12 cellular contexts compared by ENCODE assay signal in genomic region chr5:171595801-171596231, GRCh38.
DNase-seq lines count a peak whose midpoint lies in the region; ATAC-seq and TF ChIP-seq lines count a peak whose summit lies in the region.
"Had no signal": no experiment of that assay in that cellular context is flagged by ENCODE, and none has a peak within 500 bp of the region (broad histone marks: within the 10 kb centered on the region; RNA-seq: fewer than 3 reads in every experiment).

No MANE protein-coding gene starts in this region.

- H3K79me2 ChIP-seq in Karpas-422 (ENCODE audit: low read length) = no peaks in the 10 kb centered on the region

- H3K9me3 ChIP-seq in Karpas-422 (ENCODE audit: low read length) = no peaks in the 10 kb centered on the region

- no peak overlapping the region for H3K4me3 Mint-ChIP-seq in effector memory CD8-positive, alpha-beta T cell

- H3K4me1 Mint-ChIP-seq in effector memory CD8-positive, alpha-beta T cell (ENCODE audit: low read depth in 2 of 2) = peaks cover 0 to 3% of the 10 kb centered on the region in 2 donors

- no peak overlapping the region for H3K4me2 ChIP-seq in Karpas-422 (ENCODE audit: low read depth, low read length, poor library complexity, severe bottlenecking)

- H3K9ac ChIP-seq in Karpas-422 (ENCODE audit: low read length) = no peak overlapping the region

- DNase-seq in DMS 273 (lab: John Stamatoyannopoulos, UW; ENCODE audit: unreplicated experiment) (peak; percentile 34), DMS 273 treated with DMSO at 0.1 percent for 48 hours (lab: John Stamatoyannopoulos, UW) (no peak), choroid plexus epithelial cell (ENCODE audit: low read depth) (peak; percentile 67), Karpas-422 (no peak), LoVo (ENCODE audit: low spot score) (no peak)
- DNase-seq in stimulated activated CD8-positive, alpha-beta memory T cell treated with anti-CD3 and anti-CD28 coated beads, Interleukin-4, amount 100 ng/mL, for 48 hours = peak; percentile 30
- DNase-seq in effector memory CD8-positive, alpha-beta T cell = no peak
- DNase-seq: kidney glomerular epithelial cell; NCI-H82; stimulated activated CD4-positive, alpha-beta T cell treated with anti-CD3 and anti-CD28 coated beads, Interleukin-4, amount 100 ng/mL, for 4 hours had no signal

- ATAC-seq in HG03442 (IDR thresholded peaks at IDR 0.05; ENCODE audit: unreplicated experiment) = peak; percentile 81
- ATAC-seq in effector memory CD8-positive, alpha-beta T cell (replicated peaks) = no peak

- H2AFZ ChIP-seq in Karpas-422 (ENCODE audit: low read length) = no peak overlapping the region

- no peaks in the 10 kb centered on the region for H3K4me1 ChIP-seq in Karpas-422 (ENCODE audit: low read length)

- H3K27ac ChIP-seq in Karpas-422 (ENCODE audit: low read length) = no peak overlapping the region
- H3K27ac ChIP-seq: 22Rv1 had no signal

- H3K27ac Mint-ChIP-seq in effector memory CD8-positive, alpha-beta T cell = no peak overlapping the region

- no peaks in the 10 kb centered on the region for H3K9me3 Mint-ChIP-seq in effector memory CD8-positive, alpha-beta T cell

- no peaks in the 10 kb centered on the region for H3K9me2 ChIP-seq in Karpas-422 (replicated peaks; ENCODE audit: insufficient read depth, low read length)

- no peak for TF ChIP-seq CTCF in choroid plexus epithelial cell (conservative IDR thresholded peaks at IDR 0.05; ENCODE audit: low read depth, low read length)

- H3K36me3 Mint-ChIP-seq in effector memory CD8-positive, alpha-beta T cell (ENCODE audit: insufficient read depth) = no peaks in the 10 kb centered on the region

- H3K36me3 ChIP-seq in Karpas-422 (ENCODE audit: insufficient read depth, low read length) = no peaks in the 10 kb centered on the region

- H4K20me1 ChIP-seq in Karpas-422 (ENCODE audit: insufficient read depth, low read depth, low read length) = no peaks in the 10 kb centered on the region

- H3K27me3 Mint-ChIP-seq in effector memory CD8-positive, alpha-beta T cell = peaks cover 25 to 47% of the 10 kb centered on the region in 2 donors

- no peak overlapping the region for H3K4me3 ChIP-seq in choroid plexus epithelial cell (ENCODE audit: low read depth, low read length)
- no peak overlapping the region for H3K4me3 ChIP-seq in Karpas-422 (ENCODE audit: low read length)

- no peaks in the 10 kb centered on the region for H3K27me3 ChIP-seq in Karpas-422 (ENCODE audit: low read length)

Comparison
In these comparisons a context has a peak if more than half of its experiments do, and no peak if none do; other contexts are left out.
1. DNase-seq: peak in DMS 273 (single experiment), choroid plexus epithelial cell (single experiment) and stimulated activated CD8-positive, alpha-beta memory T cell treated with anti-CD3 and anti-CD28 coated beads, Interleukin-4, amount 100 ng/mL, for 48 hours (single experiment); none in DMS 273 treated with DMSO at 0.1 percent for 48 hours (single experiment), effector memory CD8-positive, alpha-beta T cell (0 of 3), Karpas-422 (single experiment) and LoVo (single experiment).